In genomic region chr1:31471452-31472310, GRCh38 we compare ENCODE assay signal across 8 cellular contexts. TPM values are rescaled to one million over a fixed set of nuclear protein-coding genes. Genes with fewer than 3 reads are reported as not detected.
A peak's percentile ranks its signal among the peaks of the same experiment; 100 is the strongest.
DNase-seq lines count a peak whose midpoint lies in the region; ATAC-seq and TF ChIP-seq lines count a peak whose summit lies in the region.
"Not testable (repeated sequence)": the region's sequence is repeated elsewhere in the genome, so short reads cannot be mapped to it uniquely, and the experiment has no call there.

No MANE protein-coding gene starts in this region.

- H3K9me3 ChIP-seq in body of pancreas; esophagus (ENCODE audit: control insufficient read depth in 2 of 2, insufficient read depth in 1 of 2, low read depth in 1 of 2, low read length in 1 of 2); liver (ENCODE audit: control insufficient read depth in 4 of 4, low read length in 3 of 4); skeletal muscle tissue (ENCODE audit: control insufficient read depth in 3 of 3, low read length in 3 of 3): not testable (repeated sequence)

- WGBS in body of pancreas, 2 donors, result 70% methylated on average over 8 of the region's 8 CpGs
- 72% methylated on average over 8 of the region's 8 CpGs for WGBS in esophagus, 2 donors
- WGBS in liver, result 61% methylated on average over 8 of the region's 8 CpGs

- H3K36me3 ChIP-seq in body of pancreas (replicated peaks in 1 of 2; ENCODE audit: insufficient read depth in 1 of 2, low read depth in 2 of 2); esophagus (ENCODE audit: control insufficient read depth in 2 of 2, insufficient read depth in 2 of 2, low read length in 1 of 2); liver (ENCODE audit: control insufficient read depth in 4 of 4, insufficient read depth in 3 of 4, low read depth in 1 of 4, low read length in 3 of 4); skeletal muscle tissue (ENCODE audit: control insufficient read depth in 3 of 3, insufficient read depth in 3 of 3, low read length in 3 of 3): not testable (repeated sequence)

- not testable (repeated sequence) for H3K9ac ChIP-seq in liver (ENCODE audit: low read depth in 1 of 2, low read length in 2 of 2); skeletal muscle tissue (ENCODE audit: low read depth in 1 of 3, low read length in 3 of 3)

- H3K4me1 ChIP-seq in body of pancreas, result peaks cover 15% of the 10 kb centered on the region
- H3K4me1 ChIP-seq in esophagus (ENCODE audit: control insufficient read depth in 2 of 2, insufficient read depth in 2 of 2, low read length in 1 of 2); liver (ENCODE audit: control insufficient read depth in 4 of 4, insufficient read depth in 4 of 4, low read length in 3 of 4); skeletal muscle tissue (ENCODE audit: control insufficient read depth in 3 of 3, insufficient read depth in 3 of 3, low read length in 3 of 3): not testable (repeated sequence)

- not testable (repeated sequence) for TF ChIP-seq CTCF in body of pancreas (IDR thresholded peaks at IDR 0.05); liver (IDR thresholded peaks at IDR 0.05; ENCODE audit: low read depth, low read length, missing input control)

- not testable (repeated sequence) for H3K4me3 ChIP-seq in body of pancreas; liver (ENCODE audit: low read depth in 1 of 3, low read length in 3 of 3); skeletal muscle tissue (ENCODE audit: low read length in 3 of 3)
- H3K4me3 ChIP-seq in esophagus (ENCODE audit: low read depth in 1 of 2, low read length in 2 of 2), result peak overlapping the region in 1 of 2 donors; percentile 20

- ATAC-seq in body of pancreas, result peak; percentile 86

- TF ChIP-seq RAD21 in liver (IDR thresholded peaks at IDR 0.05), result not testable (repeated sequence)

- H3K27me3 ChIP-seq in body of pancreas; esophagus (ENCODE audit: control insufficient read depth in 1 of 2, insufficient read depth in 2 of 2, low read length in 2 of 2); liver (ENCODE audit: control insufficient read depth in 4 of 4, insufficient read depth in 4 of 4, low read length in 3 of 4); skeletal muscle tissue (ENCODE audit: control insufficient read depth in 3 of 3, insufficient read depth in 3 of 3, low read length in 3 of 3): not testable (repeated sequence)

- not testable (repeated sequence) for TF ChIP-seq POLR2A in body of pancreas (IDR thresholded peaks at IDR 0.05)

- H3K27ac ChIP-seq in body of pancreas, result peak overlapping the region; percentile 15 to 76 (median 43)
- H3K27ac ChIP-seq in esophagus (ENCODE audit: low read depth in 2 of 2, low read length in 1 of 2), result peak overlapping the region; percentile 63 to 71
- H3K27ac ChIP-seq in liver (ENCODE audit: low read depth in 1 of 2, low read length in 2 of 2), result not testable (repeated sequence)
- peak overlapping the region; percentile 30 for H3K27ac ChIP-seq in skeletal muscle tissue (ENCODE audit: low read depth, low read length)

- DNase-seq in COLO668 (lab: John Stamatoyannopoulos, UW; ENCODE audit: unreplicated experiment) (peak; percentile 96), H4 (ENCODE audit: low spot score) (peak; percentile 38), NCI-H2196 (lab: John Stamatoyannopoulos, UW; ENCODE audit: unreplicated experiment) (peak; percentile 28), SHP77 treated with DMSO at 0.1 percent for 48 hours (lab: John Stamatoyannopoulos, UW) (peak; percentile 20), body of pancreas (peak; percentile 70 to 90 (median 81))

- intact Hi-C loops in body of pancreas (cut with DNase I), result not testable (repeated sequence)

TF ChIP-seq in liver, 16 proteins besides CTCF, POLR2A, EP300 and RAD21:
- TF ChIP-seq, protein P1, sequence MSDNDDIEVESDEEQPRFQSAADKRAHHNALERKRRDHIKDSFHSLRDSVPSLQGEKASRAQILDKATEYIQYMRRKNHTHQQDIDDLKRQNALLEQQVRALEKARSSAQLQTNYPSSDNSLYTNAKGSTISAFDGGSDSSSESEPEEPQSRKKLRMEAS (IDR thresholded peaks at IDR 0.05), result peak; percentile 45
- TF ChIP-seq GABPA (IDR thresholded peaks at IDR 0.05 in 1 of 2, conservative IDR thresholded peaks at IDR 0.05 in 1 of 2), result peak in 1 of 2 donors; percentile 46
- peak; percentile 41 to 96 for TF ChIP-seq JUND (IDR thresholded peaks at IDR 0.05)
- TF ChIP-seq RXRA (IDR thresholded peaks at IDR 0.05), result peak; percentile 75 to 91
- peak in 1 of 2 donors; percentile 72 for TF ChIP-seq HNF4A (conservative IDR thresholded peaks at IDR 0.05)
- peak; percentile 55 for TF ChIP-seq FOXA1 (IDR thresholded peaks at IDR 0.05)
- peak; percentile 36 for TF ChIP-seq FOXA2 (IDR thresholded peaks at IDR 0.05)
- peak; percentile 26 for TF ChIP-seq ATF3 (IDR thresholded peaks at IDR 0.05)
- TF ChIP-seq YY1 (IDR thresholded peaks at IDR 0.05), result peak; percentile 81

RNA-seq across cellular contexts. Expression of gene SERINC2, which starts 58.7 kb away (rescaled TPM):
- total RNA-seq in H4 (2014; rRNA removed; shearing (Covaris generic)), result 9.9 and 15.0 TPM in 2 replicates
- 10 to 100 TPM; 14.5 to 41.2 TPM for total RNA-seq in body of pancreas
- 100 to 1,000 TPM in 1 of 2 donors, 10 to 100 TPM in 1; 84.2 to 119 TPM for polyA plus RNA-seq in esophagus
- 10 to 100 TPM in 1 of 2 donors, 1 to 10 TPM in 1; 4.9 to 27.8 TPM for total RNA-seq in liver
- 10 to 100 TPM; 49.6 to 66.4 TPM for polyA plus RNA-seq in liver
- total RNA-seq in skeletal muscle tissue, result 2.1 TPM

Comparison
In these comparisons a context has a peak if more than half of its experiments do, and no peak if none do; other contexts are left out.
1. DNase-seq: peak in every context shown above with its lines; median percentile 96 in COLO668; 81 in body of pancreas; 38 in H4; 28 in NCI-H2196; 20 in SHP77 treated with DMSO at 0.1 percent for 48 hours.